ENCODE assay signal across 24 cellular contexts in genomic region chr22:35148381-35148780, GRCh38.
"Had no signal": no experiment of that assay in that cellular context is flagged by ENCODE, and none has a peak within 500 bp of the region (broad histone marks: within the 10 kb centered on the region; RNA-seq: fewer than 3 reads in every experiment).

No MANE protein-coding gene starts in this region.

- H3K4me2 ChIP-seq: hepatocyte had no signal

- H3K4me1 ChIP-seq: parathyroid adenoma, prostate gland, right lobe of liver, testis, tibial nerve had no signal

- H3K27me3 ChIP-seq: right lobe of liver, testis, tibial nerve had no signal

- H3K36me3 ChIP-seq: prostate gland, right lobe of liver, spleen, tibial nerve had no signal

- H3K9me3 Mint-ChIP-seq: nephron progenitor cell; stimulated activated memory B cell treated with anti-CD40 and anti-IgM and Interleukin-4, amounts not matched to agents 10 μg/mL and 1 μg/mL and 100 μg/mL, for 72 hours; stimulated activated naive CD8-positive, alpha-beta T cell treated with anti-CD3 and anti-CD28 coated beads, Interleukin-15, Interleukin-2, amounts not matched to agents 100 ng/mL and 50 ng/mL, for 24 hours had no signal

- H3K79me2 ChIP-seq: hepatocyte, parathyroid adenoma had no signal

- ATAC-seq: left colon; left ventricle myocardium superior; right lobe of liver; stimulated activated memory B cell treated with anti-CD40 and anti-IgM and Interleukin-4, amounts not matched to agents 10 μg/mL and 1 μg/mL and 100 μg/mL, for 72 hours had no signal

- DNase-seq: cortex of kidney; dorsolateral prefrontal cortex; effector CD8-positive, alpha-beta T cell; foreskin melanocyte; head of caudate nucleus; left colon; left ventricle myocardium superior; mesenchymal stem cell; naive B cell; nephron progenitor cell; retina; right lobe of liver; stimulated activated CD4-positive, alpha-beta T cell treated with anti-CD3 and anti-CD28 coated beads, Interleukin-15, amount 100 ng/mL, for 24 hours; stimulated activated CD4-positive, alpha-beta T cell treated with anti-CD3 and anti-CD28 coated beads, Interleukin-1b, Interleukin-23, amount 100 ng/mL, for 48 hours; stimulated activated CD4-positive, alpha-beta T cell treated with anti-CD3 and anti-CD28 coated beads, Interleukin-4, amount 100 ng/mL, for 24 hours; testis had no signal

- H3K4me3 Mint-ChIP-seq: naive B cell; nephron progenitor cell; stimulated activated memory B cell treated with anti-CD40 and anti-IgM and Interleukin-4, amounts not matched to agents 10 μg/mL and 1 μg/mL and 100 μg/mL, for 72 hours; stimulated activated naive CD8-positive, alpha-beta T cell treated with anti-CD3 and anti-CD28 coated beads, Interleukin-15, Interleukin-2, amounts not matched to agents 100 ng/mL and 50 ng/mL, for 24 hours had no signal

- H2AFZ ChIP-seq: hepatocyte, parathyroid adenoma had no signal

- H3K4me3 ChIP-seq: dorsolateral prefrontal cortex, hepatocyte, lung, prostate gland, right lobe of liver, spleen, testis, tibial nerve had no signal

- H3K36me3 Mint-ChIP-seq: naive B cell; stimulated activated memory B cell treated with anti-CD40 and anti-IgM and Interleukin-4, amounts not matched to agents 10 μg/mL and 1 μg/mL and 100 μg/mL, for 72 hours had no signal

- H3K27ac ChIP-seq: dorsolateral prefrontal cortex, hepatocyte, parathyroid adenoma, prostate gland, right lobe of liver, spleen, testis, tibial nerve had no signal

- H3K27ac Mint-ChIP-seq: stimulated activated memory B cell treated with anti-CD40 and anti-IgM and Interleukin-4, amounts not matched to agents 10 μg/mL and 1 μg/mL and 100 μg/mL, for 72 hours; stimulated activated naive CD8-positive, alpha-beta T cell treated with anti-CD3 and anti-CD28 coated beads, Interleukin-15, Interleukin-2, amounts not matched to agents 100 ng/mL and 50 ng/mL, for 24 hours had no signal

- H3K9me3 ChIP-seq: prostate gland, right lobe of liver, spleen, testis, tibial nerve had no signal
